14 cellular contexts compared by ENCODE assay signal in the genomic region with DNA sequence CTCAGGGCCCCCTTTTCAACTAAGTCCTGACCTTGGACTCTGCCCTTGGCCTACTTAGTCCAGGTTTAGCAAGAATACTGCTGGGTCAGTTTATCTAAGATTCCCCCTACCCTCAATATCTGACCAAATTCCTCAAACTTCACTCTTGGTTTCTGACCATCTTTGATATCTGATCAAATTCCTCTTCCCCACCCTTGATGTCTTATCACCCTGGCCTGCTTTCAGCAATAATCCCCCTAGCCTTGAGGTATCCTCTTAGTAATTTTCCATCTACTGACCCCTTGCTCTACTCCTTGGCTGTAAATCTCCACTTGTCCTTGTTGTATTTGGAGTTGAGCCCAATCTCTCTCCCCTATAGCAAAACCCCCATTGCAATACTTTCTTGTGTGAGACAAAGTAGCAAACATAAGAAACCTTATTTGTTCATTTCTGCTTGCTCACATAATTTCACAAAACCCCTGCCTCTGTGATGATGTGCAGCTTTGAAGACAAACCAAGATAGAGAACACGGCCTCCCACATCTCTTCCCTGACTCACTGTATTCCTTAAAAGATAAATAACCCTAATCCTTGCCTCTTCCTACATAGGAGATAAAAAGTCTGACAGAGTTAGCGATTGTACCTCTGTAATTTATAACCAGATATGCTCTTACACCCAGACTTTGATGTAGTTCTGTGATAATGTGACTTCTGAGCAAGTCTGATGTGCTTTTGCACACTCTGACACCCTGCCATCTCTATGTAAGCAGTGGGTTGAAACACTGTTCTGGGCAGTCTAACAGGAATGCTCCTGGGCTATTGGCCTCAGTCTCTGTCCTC. TPM values are rescaled to one million over a fixed set of nuclear protein-coding genes. Genes with fewer than 3 reads are reported as not detected.
"Had no signal": no experiment of that assay in that cellular context is flagged by ENCODE, and none has a peak within 500 bp of the region (broad histone marks: within the 10 kb centered on the region; RNA-seq: fewer than 3 reads in every experiment).

No MANE protein-coding gene starts in this region.

- DNase-seq: activated CD4-positive, alpha-beta memory T cell treated with anti-CD3 and anti-CD28 coated beads, Interleukin-2, amount 10 ng/mL, durations not matched to agents 7 days and 5 days; activated CD4-positive, alpha-beta T cell treated with anti-CD3 and anti-CD28 coated beads for 1 hour; activated CD8-positive, alpha-beta memory T cell treated with anti-CD3 and anti-CD28 coated beads, Interleukin-2, amount 50 U/mL, for 4 hours; activated T-cell treated with anti-CD3 and anti-CD28 coated beads, Interleukin-2, amount 50 U/mL, for 72 hours; cortex of kidney; effector CD8-positive, alpha-beta T cell; left colon; mesenchymal stem cell; small intestine; tibial artery had no signal

- ATAC-seq: activated T-cell treated with anti-CD3 and anti-CD28 coated beads, Interleukin-2, amount 50 U/mL, for 72 hours; left colon had no signal

- H3K4me3 Mint-ChIP-seq: activated CD4-positive, alpha-beta memory T cell treated with anti-CD3 and anti-CD28 coated beads, Interleukin-2, amount 10 ng/mL, durations not matched to agents 7 days and 5 days; activated T-cell treated with anti-CD3 and anti-CD28 coated beads, Interleukin-2, amount 50 U/mL, for 72 hours; neural progenitor cell had no signal

- H3K27ac Mint-ChIP-seq: activated CD4-positive, alpha-beta memory T cell treated with anti-CD3 and anti-CD28 coated beads, Interleukin-2, amount 10 ng/mL, durations not matched to agents 7 days and 5 days; activated T-cell treated with anti-CD3 and anti-CD28 coated beads, Interleukin-2, amount 50 U/mL, for 72 hours; neural progenitor cell had no signal

- H3K36me3 Mint-ChIP-seq: neural progenitor cell had no signal

- H3K9me3 Mint-ChIP-seq: activated CD4-positive, alpha-beta memory T cell treated with anti-CD3 and anti-CD28 coated beads, Interleukin-2, amount 10 ng/mL, durations not matched to agents 7 days and 5 days; activated T-cell treated with anti-CD3 and anti-CD28 coated beads, Interleukin-2, amount 50 U/mL, for 72 hours; neural progenitor cell had no signal

- H3K4me3 ChIP-seq: ascending aorta, neural progenitor cell, tibial artery, uterus had no signal

- H3K4me1 Mint-ChIP-seq: neural progenitor cell had no signal

RNA-seq across cellular contexts. Expression of a gene that starts 13.8 kb away (rescaled TPM):
- total RNA-seq: activated CD4-positive, alpha-beta memory T cell treated with anti-CD3 and anti-CD28 coated beads, Interleukin-2, amount 10 ng/mL, durations not matched to agents 7 days and 5 days; activated T-cell treated with anti-CD3 and anti-CD28 coated beads, Interleukin-2, amount 50 U/mL, for 72 hours; T-helper 2 cell treated with Interferon-gamma antibody and Interleukin-4, amounts not matched to agents 100 ng/mL and 5 ng/mL, for 36 hours; uterus had no signal
